Comparison of ENCODE assay signal across 8 cellular contexts in the genomic region with DNA sequence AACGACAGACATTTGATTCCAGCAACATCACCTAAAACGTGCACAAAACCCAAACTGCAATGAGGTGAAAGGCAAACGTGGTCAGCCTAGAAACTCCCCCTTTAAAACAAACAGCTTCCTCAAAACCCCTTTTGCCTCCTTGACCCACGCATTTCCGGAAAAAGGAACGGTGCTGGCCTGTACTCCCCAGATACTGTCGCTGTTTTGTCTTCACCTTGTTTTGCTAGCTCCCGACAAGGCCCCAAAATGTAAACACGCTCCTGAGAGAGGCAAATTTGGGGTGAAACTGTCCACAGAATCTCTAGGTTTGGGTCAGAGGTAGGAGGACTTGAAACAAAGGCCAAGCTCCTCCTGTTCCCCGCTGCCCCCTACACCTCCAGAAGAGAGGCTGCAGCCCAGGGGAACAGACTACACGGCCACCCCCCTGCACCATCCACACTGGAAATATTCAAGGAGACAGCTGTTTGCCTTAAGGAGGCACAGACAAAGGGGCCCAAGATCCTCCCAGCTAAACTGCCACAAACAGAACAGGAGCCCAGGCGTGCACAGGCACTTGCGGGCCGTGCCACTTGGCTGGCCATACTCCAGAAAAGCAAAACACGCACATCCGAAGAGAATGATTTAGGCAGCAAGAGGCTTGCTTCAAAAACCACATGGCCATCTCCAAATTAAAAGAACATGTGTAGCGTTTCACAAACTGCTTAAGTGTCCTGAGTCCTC.
DNase-seq lines count a peak whose midpoint lies in the region; ATAC-seq, FAIRE-seq and TF ChIP-seq lines count a peak whose summit lies in the region.

No MANE protein-coding gene starts in this region.

- ATAC-seq in PC-3 (0 out of 2 replicates have a peak, but pooled peaks have one; percentile 0), HG03175 (IDR thresholded peaks at IDR 0.05; ENCODE audit: unreplicated experiment) (no peak), GM21515 (IDR thresholded peaks at IDR 0.05; ENCODE audit: unreplicated experiment) (no peak)

- H3K9me2 ChIP-seq in PC-3 (replicated peaks; ENCODE audit: low read length) = no peaks in the 10 kb centered on the region

- H3K4me1 ChIP-seq in ACC112 (ENCODE audit: control insufficient read depth, insufficient read depth, low read length, unreplicated experiment) (peaks cover 16% of the 10 kb centered on the region), PC-3 (ENCODE audit: insufficient read depth, low read length) (peaks cover 30% of the 10 kb centered on the region), duodenal mucosa (ENCODE audit: control insufficient read depth in 1 of 2, insufficient read depth in 2 of 2, low read length in 2 of 2) (peaks cover 29 to 43% of the 10 kb centered on the region in 2 donors)

- TSS peak; percentile 43 for BruUV-seq in PC-3 (replicated peaks; lab: Mats Ljungman, UMichigan)

- peak overlapping the region; percentile 85 for H3K4me3 ChIP-seq in ACC112 (ENCODE audit: low read depth, low read length)
- H3K4me3 ChIP-seq in PC-3 (ENCODE audit: low read length) = peak overlapping the region; percentile 80
- peak overlapping the region; percentile 60 to 69 for H3K4me3 ChIP-seq in duodenal mucosa (ENCODE audit: low read depth in 1 of 2, low read length in 2 of 2)

- peak overlapping the region; percentile 93 for H3K4me2 ChIP-seq in PC-3 (ENCODE audit: low read length)

- H3K27ac ChIP-seq in ACC112 (ENCODE audit: low read depth, low read length) (peak overlapping the region; percentile 26; the same call in 1 of the 2 replicates), PC-3 (ENCODE audit: low read length) (peak overlapping the region; percentile 68), duodenal mucosa (ENCODE audit: low read depth, low read length) (peak overlapping the region; percentile 25)

- POLR2A ChIA-PET in PC-3 (lab: Charles Lee; ENCODE audit: unreplicated experiment) = interaction anchor here (0.7 kb wide), 1 partner anchor 46 kb away, joined by 3 read pairs; no protein-coding TSS in a partner anchor

- CTCF ChIA-PET in PC-3 (lab: Charles Lee) = no interaction called here

- no peaks in the 10 kb centered on the region for H3K9me3 ChIP-seq in PC-3 (ENCODE audit: low read length)
- H3K9me3 ChIP-seq in duodenal mucosa (ENCODE audit: control insufficient read depth in 1 of 2, low read length in 2 of 2) = no peaks in the 10 kb centered on the region

- peak; percentile 89 for FAIRE-seq in GM12891 (lab: Jason Lieb, UNC)

- peaks cover 25% of the 10 kb centered on the region; the same call in 1 of the 2 replicates for H4K20me1 ChIP-seq in PC-3 (ENCODE audit: low read length)

- no peak for TF ChIP-seq CTCF in PC-3 (conservative IDR thresholded peaks at IDR 0.05; ENCODE audit: low read depth, low read length)

- H3K79me2 ChIP-seq in ACC112 (ENCODE audit: control insufficient read depth, insufficient read depth, low read length, unreplicated experiment) (peaks cover 33% of the 10 kb centered on the region), PC-3 (ENCODE audit: low read length) (peaks cover 65% of the 10 kb centered on the region)

- H3K9ac ChIP-seq in PC-3 (ENCODE audit: low read length) = peak overlapping the region; percentile 79
- H3K9ac ChIP-seq in duodenal mucosa (ENCODE audit: low read depth in 1 of 2, low read length in 2 of 2) = peak overlapping the region; percentile 53 to 59

- H3K36me3 ChIP-seq in ACC112 (ENCODE audit: insufficient read depth, low read length) (no peaks in the 10 kb centered on the region), PC-3 (ENCODE audit: low read depth, low read length) (no peaks in the 10 kb centered on the region), duodenal mucosa (ENCODE audit: control insufficient read depth in 1 of 2, insufficient read depth in 2 of 2, low read length in 2 of 2) (no peaks in the 10 kb centered on the region)

- H2AFZ ChIP-seq in ACC112 (ENCODE audit: low read length, unreplicated experiment) = peak overlapping the region; percentile 21
- H2AFZ ChIP-seq in PC-3 (ENCODE audit: low read length) = no peak overlapping the region

- H3K27me3 ChIP-seq in ACC112 (ENCODE audit: insufficient read depth, low read length) = no peaks in the 10 kb centered on the region
- H3K27me3 ChIP-seq in PC-3 (ENCODE audit: low read length) = no peaks in the 10 kb centered on the region
- no peaks in the 10 kb centered on the region for H3K27me3 ChIP-seq in duodenal mucosa (ENCODE audit: control insufficient read depth in 1 of 2, insufficient read depth in 2 of 2, low read length in 2 of 2)

- no peaks in the 10 kb centered on the region for H3F3A ChIP-seq in PC-3 (ENCODE audit: low read length, unreplicated experiment)

- intact Hi-C loops in PC-3 (cut with micrococcal nuclease) = no loop called here

- DNase-seq in GM12891 (ENCODE audit: insufficient read length, low spot score) (no peak), PC-3 (peak; percentile 21), midbrain (lab: John Stamatoyannopoulos, UW) (peak; percentile 9), occipital lobe (lab: John Stamatoyannopoulos, UW) (no peak)

- no peak for TF ChIP-seq POLR2A in GM12891 (IDR thresholded peaks at IDR 0.05; ENCODE audit: low read depth, low read length)

TF ChIP-seq in GM12891, 5 proteins besides CTCF, POLR2A, EP300 and RAD21:
- 0 out of 2 replicates have a peak, but pooled peaks have one; percentile 5 for TF ChIP-seq SPI1 (IDR thresholded peaks at IDR 0.05; ENCODE audit: low read depth, low read length)
- TF ChIP-seq TAF1 (IDR thresholded peaks at IDR 0.05; ENCODE audit: low read depth, low read length) = no peak
- TF ChIP-seq POU2F2 (IDR thresholded peaks at IDR 0.05; ENCODE audit: low read depth, low read length) = 0 out of 2 replicates have a peak, but pooled peaks have one; percentile 14
- no peak for TF ChIP-seq PAX5 (IDR thresholded peaks at IDR 0.05; ENCODE audit: insufficient read depth, low read length, severe bottlenecking)
- no peak for TF ChIP-seq POLR2AphosphoS5 (IDR thresholded peaks at IDR 0.05; ENCODE audit: low read depth, low read length)
TF ChIP-seq in GM12891: peak in this region for 2.

Comparison
In these comparisons a context has a peak if more than half of its experiments do, and no peak if none do; other contexts are left out.
1. DNase-seq: peak in PC-3 (single experiment) and midbrain (single experiment); none in GM12891 (single experiment) and occipital lobe (single experiment).
2. Peak in every context shown above with its lines, with median percentiles within 50 percentile points of each other: H3K27ac ChIP-seq and H3K4me3 ChIP-seq.